18 cellular contexts compared by ENCODE assay signal in genomic region chr17:78392295-78392694, GRCh38. TPM values are rescaled to one million over a fixed set of nuclear protein-coding genes. Genes with fewer than 3 reads are reported as not detected.
DNase-seq lines count a peak whose midpoint lies in the region; ATAC-seq and TF ChIP-seq lines count a peak whose summit lies in the region.
"Had no signal": no experiment of that assay in that cellular context is flagged by ENCODE, and none has a peak within 500 bp of the region (broad histone marks: within the 10 kb centered on the region; RNA-seq: fewer than 3 reads in every experiment).

No MANE protein-coding gene starts in this region.

- no peaks in the 10 kb centered on the region for H3K27me3 Mint-ChIP-seq in activated T-cell treated with anti-CD3 and anti-CD28 coated beads, Interleukin-2, amount 50 U/mL, for 24 hours
- H3K27me3 Mint-ChIP-seq in progenitor cell of endocrine pancreas: no peaks in the 10 kb centered on the region
- H3K27me3 Mint-ChIP-seq: activated naive CD4-positive, alpha-beta T cell treated with anti-CD3 and anti-CD28 coated beads, Interleukin-2, amount 50 U/mL, for 24 hours had no signal

- peaks cover 47% of the 10 kb centered on the region for H3K36me3 ChIP-seq in OCI-LY3 (replicated peaks; ENCODE audit: low read depth, low read length)

- no peak overlapping the region for H3K4me3 ChIP-seq in OCI-LY3 (ENCODE audit: low read length)
- H3K4me3 ChIP-seq: K562 had no signal

- H3K9me3 ChIP-seq in OCI-LY3 (ENCODE audit: insufficient read depth, low read length): no peaks in the 10 kb centered on the region

- no peak for ATAC-seq in HG02973 (IDR thresholded peaks at IDR 0.05; ENCODE audit: unreplicated experiment)
- ATAC-seq: K562 had no signal

- H3K4me2 ChIP-seq in OCI-LY3 (ENCODE audit: low read length): no peak overlapping the region

- H4K20me1 ChIP-seq in OCI-LY3 (ENCODE audit: insufficient read depth, low read length): peaks cover 88% of the 10 kb centered on the region

- no peak for TF ChIP-seq CTCF in OCI-LY3 (IDR thresholded peaks at IDR 0.05; ENCODE audit: low read depth, low read length)
- no peak for TF ChIP-seq CTCF in progenitor cell of endocrine pancreas (IDR thresholded peaks at IDR 0.05; ENCODE audit: unreplicated experiment)

- no peaks in the 10 kb centered on the region for H3K27me3 ChIP-seq in OCI-LY3 (ENCODE audit: low read depth, low read length)

- peaks cover 95% of the 10 kb centered on the region for H3K36me3 Mint-ChIP-seq in activated T-cell treated with anti-CD3 and anti-CD28 coated beads, Interleukin-2, amount 50 U/mL, for 24 hours (ENCODE audit: low read depth)
- H3K36me3 Mint-ChIP-seq in progenitor cell of endocrine pancreas (ENCODE audit: insufficient read depth): peaks cover 12% of the 10 kb centered on the region

- H3K4me1 ChIP-seq in OCI-LY3 (ENCODE audit: low read length): peaks cover 56% of the 10 kb centered on the region

- H3K9me3 Mint-ChIP-seq in activated T-cell treated with anti-CD3 and anti-CD28 coated beads, Interleukin-2, amount 50 U/mL, for 24 hours: no peaks in the 10 kb centered on the region
- H3K9me3 Mint-ChIP-seq in progenitor cell of endocrine pancreas (ENCODE audit: low read depth): no peaks in the 10 kb centered on the region
- H3K9me3 Mint-ChIP-seq: activated naive CD4-positive, alpha-beta T cell treated with anti-CD3 and anti-CD28 coated beads, Interleukin-2, amount 50 U/mL, for 24 hours; T-helper 2 cell treated with Interferon-gamma antibody and Interleukin-4, amounts not matched to agents 5 μg/mL and 100 μg/mL, for 36 hours had no signal

- DNase-seq in activated T-cell treated with anti-CD3 and anti-CD28 coated beads, Interleukin-2, amount 50 U/mL, for 24 hours: no peak
- DNase-seq in activated T-cell treated with anti-CD3 and anti-CD28 coated beads, Interleukin-2, amount 50 U/mL, for 1 hour: no peak
- DNase-seq in epithelial cell of prostate (ENCODE audit: low read depth, low spot score): no peak
- DNase-seq in progenitor cell of endocrine pancreas (ENCODE audit: low spot score, unreplicated experiment): no peak
- DNase-seq in NCI-H2171 (lab: John Stamatoyannopoulos, UW): no peak
- DNase-seq in germinal center (ENCODE audit: low spot score): no peak
- DNase-seq: activated CD8-positive, alpha-beta memory T cell treated with anti-CD3 and anti-CD28 coated beads, Interleukin-2, amount 50 U/mL, for 48 hours; DMS79; hippocampal formation; NCI-H1092 treated with DMSO at 0.1 percent for 48 hours; NCI-H2171 treated with DMSO at 0.1 percent for 48 hours; stimulated activated CD4-positive, alpha-beta T cell treated with anti-CD3 and anti-CD28 coated beads, Interleukin-12 subunit alpha, Interleukin-12 subunit beta, amount 100 ng/mL, for 4 hours; stimulated activated naive CD4-positive, alpha-beta T cell treated with Interleukin-2 at 50 U/mL for 16 hours had no signal

- peak overlapping the region; percentile 100 for H3K27ac Mint-ChIP-seq in activated T-cell treated with anti-CD3 and anti-CD28 coated beads, Interleukin-2, amount 50 U/mL, for 24 hours
- peak overlapping the region; percentile 94 for H3K27ac Mint-ChIP-seq in progenitor cell of endocrine pancreas
- H3K27ac Mint-ChIP-seq: T-helper 2 cell treated with Interferon-gamma antibody and Interleukin-4, amounts not matched to agents 5 μg/mL and 100 μg/mL, for 36 hours had no signal

- H3K27ac ChIP-seq in OCI-LY3 (ENCODE audit: low read length): peak overlapping the region; percentile 39
- H3K27ac ChIP-seq in epithelial cell of prostate: peak overlapping the region; percentile 30

- no peak overlapping the region for H3K4me3 Mint-ChIP-seq in activated T-cell treated with anti-CD3 and anti-CD28 coated beads, Interleukin-2, amount 50 U/mL, for 24 hours
- H3K4me3 Mint-ChIP-seq in progenitor cell of endocrine pancreas (ENCODE audit: low read depth): peak overlapping the region; percentile 19
- H3K4me3 Mint-ChIP-seq: activated naive CD4-positive, alpha-beta T cell treated with anti-CD3 and anti-CD28 coated beads, Interleukin-2, amount 50 U/mL, for 24 hours; T-helper 2 cell treated with Interferon-gamma antibody and Interleukin-4, amounts not matched to agents 5 μg/mL and 100 μg/mL, for 36 hours had no signal

- H3K9ac ChIP-seq in OCI-LY3 (ENCODE audit: low read length): no peak overlapping the region

- H3K4me1 Mint-ChIP-seq in activated T-cell treated with anti-CD3 and anti-CD28 coated beads, Interleukin-2, amount 50 U/mL, for 24 hours (ENCODE audit: low read depth): peaks cover 65% of the 10 kb centered on the region
- peaks cover 19% of the 10 kb centered on the region for H3K4me1 Mint-ChIP-seq in progenitor cell of endocrine pancreas (ENCODE audit: low read depth)

- no peak overlapping the region for H2AFZ ChIP-seq in OCI-LY3 (ENCODE audit: low read depth, low read length)

- H3K79me2 ChIP-seq in OCI-LY3 (ENCODE audit: low read length): peaks cover 100% of the 10 kb centered on the region

RNA-seq across cellular contexts. Expression of gene PGS1, which starts 13.8 kb away (rescaled TPM):
- total RNA-seq in progenitor cell of endocrine pancreas: 66.1 and 67.1 TPM in 2 replicates

RNA-seq across cellular contexts. Expression of gene SOCS3, which starts 32.4 kb away (rescaled TPM):
- total RNA-seq in progenitor cell of endocrine pancreas: 5.4 and 5.8 TPM in 2 replicates
